9 cellular contexts compared by ENCODE assay signal in genomic region chr4:33060873-33061542, GRCh38.
DNase-seq lines count a peak whose midpoint lies in the region; ATAC-seq lines count a peak whose summit lies in the region.
"Had no signal": no experiment of that assay in that cellular context is flagged by ENCODE, and none has a peak within 500 bp of the region (broad histone marks: within the 10 kb centered on the region; RNA-seq: fewer than 3 reads in every experiment).

No MANE protein-coding gene starts in this region.

- no peak overlapping the region for H3K27ac Mint-ChIP-seq in activated CD4-positive, alpha-beta T cell treated with anti-CD3 and anti-CD28 coated beads, Interleukin-2, amount 10 ng/mL, durations not matched to agents 24 days and 14 days
- H3K27ac Mint-ChIP-seq: CD4-positive, alpha-beta memory T cell had no signal

- H3K9me3 Mint-ChIP-seq in activated CD4-positive, alpha-beta T cell treated with anti-CD3 and anti-CD28 coated beads, Interleukin-2, amount 10 ng/mL, durations not matched to agents 24 days and 14 days = no peaks in the 10 kb centered on the region

- no peak overlapping the region for H3K4me3 Mint-ChIP-seq in activated CD4-positive, alpha-beta T cell treated with anti-CD3 and anti-CD28 coated beads, Interleukin-2, amount 10 ng/mL, durations not matched to agents 24 days and 14 days
- H3K4me3 Mint-ChIP-seq: CD4-positive, alpha-beta memory T cell had no signal

- no peaks in the 10 kb centered on the region for H3K36me3 Mint-ChIP-seq in activated CD4-positive, alpha-beta T cell treated with anti-CD3 and anti-CD28 coated beads, Interleukin-2, amount 10 ng/mL, durations not matched to agents 24 days and 14 days (ENCODE audit: low read depth)
- H3K36me3 Mint-ChIP-seq: CD4-positive, alpha-beta memory T cell had no signal

- no peaks in the 10 kb centered on the region for H3K27me3 Mint-ChIP-seq in activated CD4-positive, alpha-beta T cell treated with anti-CD3 and anti-CD28 coated beads, Interleukin-2, amount 10 ng/mL, durations not matched to agents 24 days and 14 days
- H3K27me3 Mint-ChIP-seq: CD4-positive, alpha-beta memory T cell had no signal

- ATAC-seq in HG02884 (IDR thresholded peaks at IDR 0.05; ENCODE audit: unreplicated experiment) (peak; percentile 85), esophagus mucosa (no peak)

- DNase-seq in NCI-H82 (lab: John Stamatoyannopoulos, UW) = peak; percentile 78
- no peak for DNase-seq in NCI-H82 treated with DMSO at 0.1 percent for 48 hours (lab: John Stamatoyannopoulos, UW; ENCODE audit: unreplicated experiment)
- peak; percentile 34 for DNase-seq in NCI-H510A treated with DMSO at 0.1 percent for 48 hours (lab: John Stamatoyannopoulos, UW)
- peak in 49 of 61 donors; percentile 0 to 69 (median 11) for DNase-seq in caudate nucleus (lab: John Stamatoyannopoulos, UW)
- peak; percentile 71 for DNase-seq in medulla oblongata (ENCODE audit: extremely low spot score)
- DNase-seq in activated CD4-positive, alpha-beta T cell treated with anti-CD3 and anti-CD28 coated beads, Interleukin-2, amount 10 ng/mL, durations not matched to agents 24 days and 14 days = no peak

- no peaks in the 10 kb centered on the region for H3K4me1 Mint-ChIP-seq in activated CD4-positive, alpha-beta T cell treated with anti-CD3 and anti-CD28 coated beads, Interleukin-2, amount 10 ng/mL, durations not matched to agents 24 days and 14 days
- H3K4me1 Mint-ChIP-seq: CD4-positive, alpha-beta memory T cell had no signal

- intact Hi-C loops in activated CD4-positive, alpha-beta T cell treated with anti-CD3 and anti-CD28 coated beads, Interleukin-2, amount 10 ng/mL, durations not matched to agents 24 days and 14 days (cut with micrococcal nuclease) = no loop called here

- H3K27ac ChIP-seq in caudate nucleus (ENCODE audit: low read depth, low read length) = no peak overlapping the region

Comparison
In these comparisons a context has a peak if more than half of its experiments do, and no peak if none do; other contexts are left out.
1. DNase-seq: peak in NCI-H82 (single experiment), NCI-H510A treated with DMSO at 0.1 percent for 48 hours (single experiment), caudate nucleus (49 of 61) and medulla oblongata (single experiment); none in NCI-H82 treated with DMSO at 0.1 percent for 48 hours (single experiment) and activated CD4-positive, alpha-beta T cell treated with anti-CD3 and anti-CD28 coated beads, Interleukin-2, amount 10 ng/mL, durations not matched to agents 24 days and 14 days (single experiment).